ENCODE assay signal across 16 cellular contexts in genomic region chr21:45515241-45516061, GRCh38. TPM values are rescaled to one million over a fixed set of nuclear protein-coding genes. Genes with fewer than 3 reads are reported as not detected.
DNase-seq lines count a peak whose midpoint lies in the region; ATAC-seq and TF ChIP-seq lines count a peak whose summit lies in the region.
"Had no signal": no experiment of that assay in that cellular context is flagged by ENCODE, and none has a peak within 500 bp of the region (broad histone marks: within the 10 kb centered on the region; RNA-seq: fewer than 3 reads in every experiment).

No MANE protein-coding gene starts in this region.

- ATAC-seq in IMR-90 (ENCODE audit: low read depth) = no peak
- ATAC-seq in left cardiac atrium = peak; percentile 1 to 17
- ATAC-seq in GM21515 (IDR thresholded peaks at IDR 0.05; ENCODE audit: unreplicated experiment) = no peak
- ATAC-seq in HG02852 (IDR thresholded peaks at IDR 0.05; ENCODE audit: unreplicated experiment) = no peak
- ATAC-seq: T-cell had no signal

- H3K4me1 ChIP-seq in BE2C (no peaks in the 10 kb centered on the region), IMR-90 (ENCODE audit: control insufficient read depth, insufficient read depth, low read length) (no peaks in the 10 kb centered on the region), ovary (ENCODE audit: insufficient read depth) (no peaks in the 10 kb centered on the region)

- no peak overlapping the region for H3K9ac ChIP-seq in IMR-90 (ENCODE audit: low read depth, low read length)

- no peak overlapping the region for H4K91ac ChIP-seq in IMR-90 (ENCODE audit: insufficient read depth, low read depth, low read length)

- no peak overlapping the region for H3K18ac ChIP-seq in IMR-90 (ENCODE audit: low read depth, low read length)

- no peak overlapping the region for H2BK5ac ChIP-seq in IMR-90 (ENCODE audit: low read depth, low read length, poor library complexity, severe bottlenecking)

- H2BK15ac ChIP-seq in IMR-90 (ENCODE audit: low read depth, low read length) = no peak overlapping the region

- H4K5ac ChIP-seq in IMR-90 (ENCODE audit: low read depth, low read length) = no peak overlapping the region

- no peaks in the 10 kb centered on the region; the same call in 1 of the 2 replicates for H3K9me1 ChIP-seq in IMR-90 (ENCODE audit: insufficient read depth, low read length)

- in situ Hi-C loops in IMR-90 (cut with MboI; ENCODE audit: low sequenced_read_pairs) = no loop called here

- peaks cover 2% of the 10 kb centered on the region; the same call in 1 of the 2 replicates for H3K9me3 ChIP-seq in BE2C
- peaks cover 9% of the 10 kb centered on the region for H3K9me3 ChIP-seq in IMR-90 (ENCODE audit: control insufficient read depth, insufficient read depth, low read length)
- peaks cover 0 to 1% of the 10 kb centered on the region in 2 donors for H3K9me3 ChIP-seq in ovary

- no peak for TF ChIP-seq POLR2A in IMR-90 (IDR thresholded peaks at IDR 0.05; ENCODE audit: low read depth, low read length)
- TF ChIP-seq POLR2A in ovary (IDR thresholded peaks at IDR 0.05) = no peak

- no peak overlapping the region for H3K4ac ChIP-seq in IMR-90 (ENCODE audit: low read depth, low read length)

- BruUV-seq in IMR-90 (replicated peaks; lab: Mats Ljungman, UMichigan) = no TSS peak

- dilution Hi-C loops in IMR-90 (cut with HindIII; ENCODE audit: low sequenced_read_pairs, unreplicated experiment) = no loop called here

- no peak overlapping the region for H2BK20ac ChIP-seq in IMR-90 (ENCODE audit: low read depth, low read length)

- H2AK5ac ChIP-seq in IMR-90 (ENCODE audit: low read depth, low read length) = no peak overlapping the region

- H3K23ac ChIP-seq in IMR-90 (ENCODE audit: low read depth, low read length) = no peak overlapping the region

- TF ChIP-seq CTCF in BE2C (IDR thresholded peaks at IDR 0.05; ENCODE audit: low read depth, low read length) (no peak), IMR-90 (conservative IDR thresholded peaks at IDR 0.05; ENCODE audit: low read depth, low read length) (no peak), ovary (IDR thresholded peaks at IDR 0.05) (no peak)

- H2AFZ ChIP-seq in IMR-90 (replicated peaks; ENCODE audit: low read length, poor library complexity) = peak overlapping the region; percentile 11

- H3K4me2 ChIP-seq in IMR-90 (ENCODE audit: low read depth, low read length) = no peak overlapping the region

- H3K36me3 ChIP-seq in BE2C (peaks cover 61% of the 10 kb centered on the region), IMR-90 (ENCODE audit: control insufficient read depth, insufficient read depth, low read length) (peaks cover 33% of the 10 kb centered on the region), ovary (no peaks in the 10 kb centered on the region)

- WGBS in IMR-90 (ENCODE audit: extremely low coverage in 2 of 2, insufficient read length in 1 of 2), 2 experiments = 93% methylated on average over 17 of the region's 31 CpGs; no CpG with 5 or more reads in 1 of the 2 experiments
- 93 to 96% (median 94%) methylated on average over 29 to 31 of the region's 31 CpGs for WGBS in ovary, 3 donors

- TF ChIP-seq RAD21 in IMR-90 (IDR thresholded peaks at IDR 0.05; ENCODE audit: low read length) = no peak

- intact Hi-C loops in IMR-90 (cut with micrococcal nuclease) = no loop called here
- intact Hi-C loops in left cardiac atrium (cut with DNase I) = no loop called here
- intact Hi-C loops in ovary (cut with DNase I) = no loop called here

- DNase-seq in BE2C (peak; percentile 9), IMR-90 (no peak), left cardiac atrium (peak; percentile 18), ovary (peak in 4 of 5 donors; percentile 11 to 31 (median 19)), SIG-M5 treated with dmso at 0.1 percent for 504 hours (lab: John Stamatoyannopoulos, UW; ENCODE audit: unreplicated experiment) (no peak), AG08395 (ENCODE audit: low spot score) (no peak)
- DNase-seq: activated CD4-positive, alpha-beta T cell treated with anti-CD3 and anti-CD28 coated beads, Interleukin-2, amount 50 U/mL, for 48 hours; activated naive CD4-positive, alpha-beta T cell treated with Interleukin-2 at 50 U/mL for 16 hours; DND-41; KBM-7; NCI-H2029; NCI-H446; T-cell had no signal

- H3K27me3 ChIP-seq in BE2C (no peaks in the 10 kb centered on the region), IMR-90 (ENCODE audit: control insufficient read depth, insufficient read depth, low read length) (no peaks in the 10 kb centered on the region), ovary (no peaks in the 10 kb centered on the region)
- H3K27me3 ChIP-seq: heart right ventricle had no signal

- H3K27ac ChIP-seq in IMR-90 (ENCODE audit: insufficient read depth, low read length) (no peak overlapping the region), ovary (no peak overlapping the region)
- H3K27ac ChIP-seq: heart right ventricle had no signal

- H3K56ac ChIP-seq in IMR-90 (ENCODE audit: extremely low read depth, insufficient read depth, low read length) = no peak overlapping the region

- no peak for TF ChIP-seq EP300 in ovary (IDR thresholded peaks at IDR 0.05)

- POLR2A ChIA-PET in IMR-90 (lab: Charles Lee; ENCODE audit: unreplicated experiment) = no interaction called here

- H2AK9ac ChIP-seq in IMR-90 (replicated peaks; ENCODE audit: low read depth, low read length, poor library complexity) = no peak overlapping the region

- no peak overlapping the region for H3K14ac ChIP-seq in IMR-90 (replicated peaks; ENCODE audit: low read depth, low read length)

- H4K20me1 ChIP-seq in IMR-90 (ENCODE audit: insufficient read depth, low read length) = peaks cover 12% of the 10 kb centered on the region

- H2BK120ac ChIP-seq in IMR-90 (ENCODE audit: low read depth, low read length) = no peak overlapping the region

- peaks cover 5 to 6% of the 10 kb centered on the region in 2 experiments; a peak in 1 of 4 replicates for H3K79me1 ChIP-seq in IMR-90 (ENCODE audit: low read depth in 1 of 2, low read length in 2 of 2)

- CTCF ChIA-PET in IMR-90 (lab: Yijun Ruan, JAX) = interaction anchor here (0.6 kb wide), 1 partner anchor 48 kb away, joined by 3 read pairs; no protein-coding TSS in a partner anchor

- H4K8ac ChIP-seq in IMR-90 (ENCODE audit: low read depth in 2 of 2, low read length in 2 of 2) = no peak overlapping the region

- H3K4me3 ChIP-seq in BE2C (ENCODE audit: low read depth, low read length) = no peak overlapping the region
- H3K4me3 ChIP-seq in IMR-90 (ENCODE audit: insufficient read depth, low read depth, low read length) = no peak overlapping the region
- no peak overlapping the region for H3K4me3 ChIP-seq in ovary
- H3K4me3 ChIP-seq: heart right ventricle had no signal

TF ChIP-seq in IMR-90, 13 proteins besides CTCF, POLR2A, EP300 and RAD21:
- TF ChIP-seq, protein P1, sequence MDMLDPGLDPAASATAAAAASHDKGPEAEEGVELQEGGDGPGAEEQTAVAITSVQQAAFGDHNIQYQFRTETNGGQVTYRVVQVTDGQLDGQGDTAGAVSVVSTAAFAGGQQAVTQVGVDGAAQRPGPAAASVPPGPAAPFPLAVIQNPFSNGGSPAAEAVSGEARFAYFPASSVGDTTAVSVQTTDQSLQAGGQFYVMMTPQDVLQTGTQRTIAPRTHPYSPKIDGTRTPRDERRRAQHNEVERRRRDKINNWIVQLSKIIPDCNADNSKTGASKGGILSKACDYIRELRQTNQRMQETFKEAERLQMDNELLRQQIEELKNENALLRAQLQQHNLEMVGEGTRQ (IDR thresholded peaks at IDR 0.05; ENCODE audit: low read depth, low read length) = no peak
- no peak for TF ChIP-seq CHD1 (IDR thresholded peaks at IDR 0.05; ENCODE audit: low read depth, low read length)
- no peak for TF ChIP-seq RCOR1 (IDR thresholded peaks at IDR 0.05; ENCODE audit: insufficient replicate concordance, low read length)
- no peak for TF ChIP-seq NFE2L2 (IDR thresholded peaks at IDR 0.05; ENCODE audit: low read depth, low read length)
- no peak for TF ChIP-seq SMC3 (IDR thresholded peaks at IDR 0.05; ENCODE audit: low read depth, low read length)
- no peak for TF ChIP-seq BHLHE40 (IDR thresholded peaks at IDR 0.05; ENCODE audit: low read depth, low read length)
- no peak for TF ChIP-seq MAZ (IDR thresholded peaks at IDR 0.05; ENCODE audit: borderline replicate concordance, low read depth, low read length)
- TF ChIP-seq MXI1 (IDR thresholded peaks at IDR 0.05; ENCODE audit: borderline replicate concordance, low read depth, low read length) = no peak
- no peak for TF ChIP-seq MAFK (IDR thresholded peaks at IDR 0.05; ENCODE audit: low read depth, low read length)
- TF ChIP-seq RFX5 (IDR thresholded peaks at IDR 0.05; ENCODE audit: low read depth, low read length) = no peak
- TF ChIP-seq FOS (IDR thresholded peaks at IDR 0.05; ENCODE audit: low read depth, low read length) = no peak
- TF ChIP-seq CEBPB (IDR thresholded peaks at IDR 0.05; ENCODE audit: low read depth, low read length) = no peak
- no peak for TF ChIP-seq ELK1 (IDR thresholded peaks at IDR 0.05; ENCODE audit: borderline replicate concordance, low read depth, low read length)

RNA-seq across cellular contexts. Expression of gene SLC19A1, which starts 26.8 kb away (rescaled TPM):
- polyA plus RNA-seq in BE2C (2012; ENCODE audit: insufficient read depth, insufficient read length, low read depth) = 63.1 TPM
- total RNA-seq in IMR-90 (2012; rRNA removed) (2.2 and 3.3 TPM in 2 replicates), left cardiac atrium (1 to 10 TPM; 5.4 to 8.6 TPM), ovary (10 to 100 TPM in 4 of 7 donors, 1 to 10 TPM in 3; 2.4 to 18.2 (median 10.1) TPM)
- polyA plus RNA-seq in IMR-90 (2012; rRNA removed) (16.2 and 22.6 TPM in 2 replicates), ovary (1 to 10 TPM in 1 of 2 donors, under 1 TPM in 1; 0.88 to 6.9 TPM)
- 5.3 and 15.6 TPM in 2 replicates for polyA plus RNA-seq in IMR-90 (2012; cell fraction: cytosol; rRNA removed)
- 8.6 and 25.8 TPM in 2 replicates for polyA plus RNA-seq in IMR-90 (2012; cell fraction: nucleus; rRNA removed; ENCODE audit: low replicate concordance)

Comparison
In these comparisons a context has a peak if more than half of its experiments do, and no peak if none do; other contexts are left out.
1. DNase-seq: peak in BE2C (single experiment), left cardiac atrium (single experiment) and ovary (4 of 5); none in IMR-90 (single experiment), SIG-M5 treated with dmso at 0.1 percent for 504 hours (single experiment) and AG08395 (single experiment).
2. ATAC-seq: peak in left cardiac atrium (2 of 2); none in IMR-90 (single experiment), GM21515 (single experiment) and HG02852 (single experiment).